Comparison of ENCODE assay signal across 13 cellular contexts in the genomic region with DNA sequence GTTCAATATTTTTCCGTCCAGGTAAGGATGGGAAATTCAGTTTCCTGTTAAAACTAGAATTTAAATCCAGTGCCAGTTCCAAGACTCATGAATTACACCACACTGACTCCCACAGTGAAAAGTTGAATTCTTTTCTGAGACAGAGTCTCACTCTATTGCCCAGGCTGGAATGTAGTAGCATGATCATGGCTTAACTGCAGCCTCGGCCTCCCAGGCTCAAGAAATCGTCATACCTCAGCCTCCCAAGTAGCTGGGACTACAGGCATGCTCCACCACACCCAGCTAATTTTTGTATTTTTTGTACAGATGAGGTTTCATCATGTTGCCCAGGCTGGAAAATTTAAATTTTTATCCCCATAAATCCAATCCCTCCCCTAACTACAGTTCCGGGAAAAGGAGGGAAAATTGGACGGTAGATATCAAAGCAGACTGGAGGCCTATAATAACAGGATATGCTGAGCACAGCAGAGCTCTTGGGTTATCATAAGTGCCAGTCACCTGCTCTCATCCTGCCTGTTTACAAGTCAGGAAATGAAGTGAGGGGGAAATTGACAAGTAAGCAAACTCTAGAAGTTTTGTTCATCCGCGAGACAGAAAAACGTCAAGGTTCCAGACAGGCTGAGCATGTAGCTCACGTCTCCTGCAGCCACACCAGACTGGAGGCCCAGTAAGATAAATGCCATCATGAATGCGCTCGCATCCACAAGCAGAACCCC.
A peak's percentile ranks its signal among the peaks of the same experiment; 100 is the strongest.
DNase-seq lines count a peak whose midpoint lies in the region; ATAC-seq and TF ChIP-seq lines count a peak whose summit lies in the region.
"Had no signal": no experiment of that assay in that cellular context is flagged by ENCODE, and none has a peak within 500 bp of the region (broad histone marks: within the 10 kb centered on the region; RNA-seq: fewer than 3 reads in every experiment).

No MANE protein-coding gene starts in this region.

- H3K23ac ChIP-seq in mesenchymal stem cell (ENCODE audit: low read length in 2 of 2), result no peak overlapping the region

- peak overlapping the region in 1 of 2 experiments; percentile 11 for H2BK12ac ChIP-seq in mesenchymal stem cell (ENCODE audit: low read length in 2 of 2)

- H3K27ac ChIP-seq in CD4-positive, alpha-beta memory T cell (ENCODE audit: low read depth, low read length), result no peak overlapping the region
- no peak overlapping the region for H3K27ac ChIP-seq in mesenchymal stem cell (ENCODE audit: low read length, poor library complexity, severe bottlenecking)
- H3K27ac ChIP-seq: gastrocnemius medialis had no signal

- peak; percentile 64 for ATAC-seq in activated CD8-positive, alpha-beta T cell treated with anti-CD3 and anti-CD28 coated beads for 36 hours
- ATAC-seq: gastrocnemius medialis had no signal

- DNase-seq in CD4-positive, alpha-beta memory T cell, result peak in 4 of 5 donors; percentile 31 to 58 (median 46)
- DNase-seq in activated CD8-positive, alpha-beta T cell treated with anti-CD3 and anti-CD28 coated beads for 36 hours, result no peak
- DNase-seq in mesenchymal stem cell (no peak), NCI-H2107 treated with DMSO at 0.1 percent for 48 hours (lab: John Stamatoyannopoulos, UW; ENCODE audit: unreplicated experiment) (no peak), NCI-H524 (lab: John Stamatoyannopoulos, UW) (no peak), type B pancreatic cell (ENCODE audit: extremely low spot score, unreplicated experiment) (no peak)
- DNase-seq: activated T-cell treated with anti-CD3 and anti-CD28 coated beads, Interleukin-2, amount 50 U/mL, for 4 hours; gastrocnemius medialis; GF-D8; NCI-H187 had no signal

- H2AK5ac ChIP-seq in mesenchymal stem cell (ENCODE audit: low read length, severe bottlenecking), result peak overlapping the region; percentile 64

- H3K4me1 Mint-ChIP-seq in CD4-positive, alpha-beta memory T cell, result peaks cover 14 to 34% (median 27%) of the 10 kb centered on the region in 4 donors
- H3K4me1 Mint-ChIP-seq in IgD-negative memory B cell, result peaks cover 20 to 27% (median 21%) of the 10 kb centered on the region in 3 donors
- H3K4me1 Mint-ChIP-seq in activated CD8-positive, alpha-beta T cell treated with anti-CD3 and anti-CD28 coated beads for 36 hours (ENCODE audit: low read depth), result peaks cover 25% of the 10 kb centered on the region
- peaks cover 11% of the 10 kb centered on the region for H3K4me1 Mint-ChIP-seq in type B pancreatic cell (ENCODE audit: unreplicated experiment)

- WGBS in mesenchymal stem cell, result 90% methylated on average over 10 of the region's 11 CpGs

- H3K4me3 ChIP-seq in CD4-positive, alpha-beta memory T cell (ENCODE audit: low read length in 2 of 2), result no peak overlapping the region
- no peak overlapping the region for H3K4me3 ChIP-seq in mesenchymal stem cell (ENCODE audit: insufficient read depth in 1 of 2, low read depth in 1 of 2, low read length in 2 of 2)
- H3K4me3 ChIP-seq: gastrocnemius medialis, HAP-1 had no signal

- H3K36me3 ChIP-seq in CD4-positive, alpha-beta memory T cell (ENCODE audit: insufficient read depth, low read length), result no peaks in the 10 kb centered on the region
- no peaks in the 10 kb centered on the region for H3K36me3 ChIP-seq in mesenchymal stem cell (ENCODE audit: control insufficient read depth in 1 of 2, insufficient read depth in 2 of 2, low read depth in 1 of 2, low read length in 2 of 2)
- H3K36me3 ChIP-seq: gastrocnemius medialis, HAP-1 had no signal

- CTCF ChIA-PET in CD4-positive, alpha-beta memory T cell (lab: Charles Lee; ENCODE audit: partially characterized antibody), result interaction anchor here (0.6 to 3.6 kb wide), 5 partner anchors 14 to 243 kb away, joined by 3 to 11 read pairs (median 3); no protein-coding TSS in a partner anchor
- CTCF ChIA-PET in activated CD8-positive, alpha-beta T cell treated with anti-CD3 and anti-CD28 coated beads for 36 hours (lab: Charles Lee), result interaction anchor here (1.6 kb wide), 1 partner anchor 12 kb away, joined by 8 read pairs; no protein-coding TSS in a partner anchor

- no peak overlapping the region for H2BK5ac ChIP-seq in mesenchymal stem cell (ENCODE audit: low read depth, low read length, poor library complexity, severe bottlenecking)

- POLR2A ChIA-PET in CD4-positive, alpha-beta memory T cell (lab: Charles Lee; ENCODE audit: partially characterized antibody), result interaction anchor here (0.9 to 2.8 kb wide), 17 partner anchors 9 to 377 kb away, joined by 3 to 34 read pairs (median 4); a partner anchor contains a TSS
- POLR2A ChIA-PET in activated CD8-positive, alpha-beta T cell treated with anti-CD3 and anti-CD28 coated beads for 36 hours (lab: Charles Lee), result interaction anchor here (0.8 to 1.3 kb wide), 3 partner anchors 9 to 16 kb away, joined by 3 to 4 read pairs (median 3); no protein-coding TSS in a partner anchor

- H3K4me2 ChIP-seq in mesenchymal stem cell (ENCODE audit: low read length, poor library complexity, severe bottlenecking), result no peak overlapping the region

- H4K8ac ChIP-seq in mesenchymal stem cell (ENCODE audit: low read length), result no peak overlapping the region

- H3K4ac ChIP-seq in mesenchymal stem cell (ENCODE audit: low read depth in 1 of 2, low read length in 2 of 2), result no peak overlapping the region

- peaks cover 0 to 2% (median 0%) of the 10 kb centered on the region in 8 donors for H3K9me3 Mint-ChIP-seq in CD4-positive, alpha-beta memory T cell
- H3K9me3 Mint-ChIP-seq in IgD-negative memory B cell, result no peaks in the 10 kb centered on the region
- no peaks in the 10 kb centered on the region for H3K9me3 Mint-ChIP-seq in activated CD8-positive, alpha-beta T cell treated with anti-CD3 and anti-CD28 coated beads for 36 hours
- no peaks in the 10 kb centered on the region for H3K9me3 Mint-ChIP-seq in type B pancreatic cell
- H3K9me3 Mint-ChIP-seq: activated T-cell treated with anti-CD3 and anti-CD28 coated beads, Interleukin-2, amount 50 U/mL, for 4 hours; brain had no signal

- H3K9me3 ChIP-seq in CD4-positive, alpha-beta memory T cell (ENCODE audit: control insufficient read depth in 1 of 2, low read length in 2 of 2), result no peaks in the 10 kb centered on the region
- no peaks in the 10 kb centered on the region for H3K9me3 ChIP-seq in mesenchymal stem cell (ENCODE audit: control insufficient read depth, low read length)
- H3K9me3 ChIP-seq: gastrocnemius medialis, HAP-1 had no signal

- H3K79me1 ChIP-seq in mesenchymal stem cell (replicated peaks; ENCODE audit: low read length, poor library complexity, severe bottlenecking), result no peaks in the 10 kb centered on the region

- H2BK15ac ChIP-seq in mesenchymal stem cell (ENCODE audit: low read depth, poor library complexity, severe bottlenecking), result no peak overlapping the region

- no peaks in the 10 kb centered on the region for H3K27me3 Mint-ChIP-seq in CD4-positive, alpha-beta memory T cell
- H3K27me3 Mint-ChIP-seq in IgD-negative memory B cell (peaks cover 4% of the 10 kb centered on the region), type B pancreatic cell (no peaks in the 10 kb centered on the region)
- no peaks in the 10 kb centered on the region for H3K27me3 Mint-ChIP-seq in activated CD8-positive, alpha-beta T cell treated with anti-CD3 and anti-CD28 coated beads for 36 hours
- H3K27me3 Mint-ChIP-seq: brain had no signal

- no peak overlapping the region for H2BK120ac ChIP-seq in mesenchymal stem cell (ENCODE audit: low read depth, low read length)

- H3K27me3 ChIP-seq in CD4-positive, alpha-beta memory T cell (ENCODE audit: insufficient read depth, low read length), result no peaks in the 10 kb centered on the region
- no peaks in the 10 kb centered on the region for H3K27me3 ChIP-seq in mesenchymal stem cell (ENCODE audit: control insufficient read depth in 1 of 2, insufficient read depth in 1 of 2, low read length in 2 of 2)
- H3K27me3 ChIP-seq: gastrocnemius medialis had no signal

- no peak for TF ChIP-seq CTCF in activated CD8-positive, alpha-beta T cell treated with anti-CD3 and anti-CD28 coated beads for 36 hours (IDR thresholded peaks at IDR 0.05)
- TF ChIP-seq CTCF in type B pancreatic cell (conservative IDR thresholded peaks at IDR 0.05), result no peak

- H3K4me3 Mint-ChIP-seq in CD4-positive, alpha-beta memory T cell, result peak overlapping the region in 7 of 8 donors; percentile 29 to 70 (median 55)
- H3K4me3 Mint-ChIP-seq in IgD-negative memory B cell (peak overlapping the region in 2 of 4 donors; percentile 10 to 63), type B pancreatic cell (no peak overlapping the region)
- H3K4me3 Mint-ChIP-seq in activated CD8-positive, alpha-beta T cell treated with anti-CD3 and anti-CD28 coated beads for 36 hours, result no peak overlapping the region
- H3K4me3 Mint-ChIP-seq: activated T-cell treated with anti-CD3 and anti-CD28 coated beads, Interleukin-2, amount 50 U/mL, for 4 hours; brain had no signal

- H3K27ac Mint-ChIP-seq in CD4-positive, alpha-beta memory T cell, result peak overlapping the region; percentile 50 to 95 (median 81)
- peak overlapping the region; percentile 16 to 78 (median 63) for H3K27ac Mint-ChIP-seq in IgD-negative memory B cell
- no peak overlapping the region for H3K27ac Mint-ChIP-seq in activated CD8-positive, alpha-beta T cell treated with anti-CD3 and anti-CD28 coated beads for 36 hours
- H3K27ac Mint-ChIP-seq in type B pancreatic cell, result no peak overlapping the region
- H3K27ac Mint-ChIP-seq: brain had no signal

- H4K91ac ChIP-seq in mesenchymal stem cell (ENCODE audit: low read length), result no peak overlapping the region

- no peak overlapping the region for H2AFZ ChIP-seq in mesenchymal stem cell (ENCODE audit: low read depth, low read length)

- H3K4me1 ChIP-seq in CD4-positive, alpha-beta memory T cell (ENCODE audit: insufficient read depth, low read length), result peaks cover 35% of the 10 kb centered on the region
- peaks cover 5% of the 10 kb centered on the region for H3K4me1 ChIP-seq in mesenchymal stem cell (ENCODE audit: control insufficient read depth, insufficient read depth, low read depth, low read length)
- H3K4me1 ChIP-seq: gastrocnemius medialis, HAP-1 had no signal

- H3K9ac ChIP-seq in mesenchymal stem cell (ENCODE audit: low read length), result no peak overlapping the region

- H3K36me3 Mint-ChIP-seq in CD4-positive, alpha-beta memory T cell, result no peaks in the 10 kb centered on the region
- H3K36me3 Mint-ChIP-seq in IgD-negative memory B cell (no peaks in the 10 kb centered on the region), type B pancreatic cell (no peaks in the 10 kb centered on the region)
- no peaks in the 10 kb centered on the region for H3K36me3 Mint-ChIP-seq in activated CD8-positive, alpha-beta T cell treated with anti-CD3 and anti-CD28 coated beads for 36 hours (ENCODE audit: low read depth)
- H3K36me3 Mint-ChIP-seq: brain had no signal

- peak overlapping the region in 1 of 2 experiments; percentile 11 for H3K18ac ChIP-seq in mesenchymal stem cell (ENCODE audit: low read depth in 1 of 2, low read length in 2 of 2)

- no peak overlapping the region for H3K14ac ChIP-seq in mesenchymal stem cell (ENCODE audit: low read length in 2 of 2)

- intact Hi-C loops in CD4-positive, alpha-beta memory T cell (cut with micrococcal nuclease), result loop anchor here (2.0 to 5.0 kb wide), 3 partner anchors 35 to 105 kb away; a partner anchor contains a TSS
- intact Hi-C loops in activated CD8-positive, alpha-beta T cell treated with anti-CD3 and anti-CD28 coated beads for 36 hours (cut with micrococcal nuclease), result no loop called here

Comparison
In these comparisons a context has a peak if more than half of its experiments do, and no peak if none do; other contexts are left out.
1. DNase-seq: peak in CD4-positive, alpha-beta memory T cell (4 of 5); none in activated CD8-positive, alpha-beta T cell treated with anti-CD3 and anti-CD28 coated beads for 36 hours (single experiment), mesenchymal stem cell (single experiment), NCI-H2107 treated with DMSO at 0.1 percent for 48 hours (single experiment), NCI-H524 (0 of 2) and type B pancreatic cell (single experiment).
2. H3K27ac Mint-ChIP-seq: peak in CD4-positive, alpha-beta memory T cell (7 of 7) and IgD-negative memory B cell (3 of 3); none in activated CD8-positive, alpha-beta T cell treated with anti-CD3 and anti-CD28 coated beads for 36 hours (single experiment) and type B pancreatic cell (single experiment).
3. H3K4me3 Mint-ChIP-seq: peak in CD4-positive, alpha-beta memory T cell (7 of 8); none in activated CD8-positive, alpha-beta T cell treated with anti-CD3 and anti-CD28 coated beads for 36 hours (single experiment) and type B pancreatic cell (single experiment).